ENCODE assay signal across 20 cellular contexts in the genomic region with DNA sequence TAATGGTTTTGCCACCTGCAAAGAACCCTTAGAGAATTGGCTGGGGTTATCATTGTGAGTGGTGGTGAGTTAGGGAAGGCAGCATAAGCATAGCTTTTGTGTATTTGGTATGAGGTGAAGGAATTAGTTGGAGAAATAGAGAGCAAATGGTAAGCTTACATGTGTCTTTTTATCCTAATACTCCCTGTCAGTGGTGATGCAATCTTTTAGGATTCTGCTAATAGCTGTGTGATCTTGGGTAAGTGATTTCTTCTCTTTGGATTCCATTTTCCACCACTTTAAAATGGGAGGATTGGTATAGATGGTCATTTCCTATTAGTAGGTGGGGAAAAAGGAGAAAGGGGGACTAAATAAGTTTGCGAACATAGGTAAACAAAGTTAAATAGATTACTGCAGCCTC.
"Had no signal": no experiment of that assay in that cellular context is flagged by ENCODE, and none has a peak within 500 bp of the region (broad histone marks: within the 10 kb centered on the region; RNA-seq: fewer than 3 reads in every experiment).

No MANE protein-coding gene starts in this region.

- H3K9me3 Mint-ChIP-seq: activated naive CD4-positive, alpha-beta T cell treated with anti-CD3 and anti-CD28 coated beads, Interleukin-2, amount 50 U/mL, for 72 hours; activated T-cell treated with anti-CD3 and anti-CD28 coated beads, Interleukin-2, amount 50 U/mL, for 72 hours; brain; naive B cell; neural crest cell had no signal

- H3K4me3 ChIP-seq: colonic mucosa, mucosa of descending colon, prostate gland, right atrium auricular region, skin epidermis, stomach had no signal

- H3K4me1 ChIP-seq: colonic mucosa had no signal

- H3K36me3 ChIP-seq: colonic mucosa, prostate gland had no signal

- H3K36me3 Mint-ChIP-seq: naive B cell had no signal

- H3K27me3 Mint-ChIP-seq: brain, naive B cell had no signal

- H3K27ac ChIP-seq: colonic mucosa, prostate gland, right atrium auricular region, skin epidermis, stomach, WERI-Rb-1 had no signal

- H3K27me3 ChIP-seq: colonic mucosa, right atrium auricular region, stomach had no signal

- H3K4me3 Mint-ChIP-seq: activated T-cell treated with anti-CD3 and anti-CD28 coated beads, Interleukin-2, amount 50 U/mL, for 72 hours; brain; naive B cell; neural crest cell had no signal

- DNase-seq: activated CD4-positive, alpha-beta T cell treated with anti-CD3 and anti-CD28 coated beads for 1 hour; activated CD4-positive, alpha-beta T cell treated with anti-CD3 and anti-CD28 coated beads, Interleukin-2, amount 50 U/mL, for 4 hours; activated effector memory CD4-positive, alpha-beta T cell treated with anti-CD3 and anti-CD28 coated beads, Interleukin-2, amount 50 U/mL, for 16 hours; activated T-cell treated with anti-CD3 and anti-CD28 coated beads, Interleukin-2, amount 50 U/mL, for 72 hours; anterior cingulate cortex; caudate nucleus; colonic mucosa; mesenchymal stem cell; mucosa of descending colon; naive B cell; stimulated activated CD4-positive, alpha-beta T cell treated with anti-CD3 and anti-CD28 coated beads, Interleukin-2, amount 100 ng/mL, for 48 hours; stomach; trophoblast cell; WERI-Rb-1 had no signal

- H3K9me3 ChIP-seq: colonic mucosa, mucosa of descending colon, prostate gland, right atrium auricular region, stomach had no signal

- ATAC-seq: activated naive CD4-positive, alpha-beta T cell treated with anti-CD3 and anti-CD28 coated beads, Interleukin-2, amount 50 U/mL, for 72 hours; activated T-cell treated with anti-CD3 and anti-CD28 coated beads, Interleukin-2, amount 50 U/mL, for 72 hours; mucosa of descending colon had no signal

- H3K27ac Mint-ChIP-seq: activated naive CD4-positive, alpha-beta T cell treated with anti-CD3 and anti-CD28 coated beads, Interleukin-2, amount 50 U/mL, for 72 hours; activated T-cell treated with anti-CD3 and anti-CD28 coated beads, Interleukin-2, amount 50 U/mL, for 72 hours; brain had no signal
